In genomic region chr5:124888050-124888506, GRCh38 we compare ENCODE assay signal across 9 cellular contexts.
DNase-seq lines count a peak whose midpoint lies in the region; ATAC-seq, FAIRE-seq and TF ChIP-seq lines count a peak whose summit lies in the region.
"Had no signal": no experiment of that assay in that cellular context is flagged by ENCODE, and none has a peak within 500 bp of the region (broad histone marks: within the 10 kb centered on the region; RNA-seq: fewer than 3 reads in every experiment).

No MANE protein-coding gene starts in this region.

- no peak overlapping the region for H2AFZ ChIP-seq in astrocyte (ENCODE audit: low read depth, low read length)

- no peak overlapping the region for H3K4me3 ChIP-seq in astrocyte (ENCODE audit: insufficient read depth, low read depth, low read length)

- no peaks in the 10 kb centered on the region for H3K27me3 ChIP-seq in astrocyte (ENCODE audit: insufficient read depth, low read length)

- no peak for ATAC-seq in HG02970 (IDR thresholded peaks at IDR 0.05; ENCODE audit: low FRiP score, unreplicated experiment)

- H3K27me3 Mint-ChIP-seq in astrocyte (ENCODE audit: low read depth, unreplicated experiment), result no peaks in the 10 kb centered on the region

- no peaks in the 10 kb centered on the region for H4K20me1 ChIP-seq in astrocyte (ENCODE audit: insufficient read depth, low read length)

- H3K27ac Mint-ChIP-seq in astrocyte (ENCODE audit: unreplicated experiment), result peak overlapping the region; percentile 80

- DNase-seq in DMS 273 (lab: John Stamatoyannopoulos, UW; ENCODE audit: unreplicated experiment) (peak; percentile 73), NCI-H146 (lab: John Stamatoyannopoulos, UW) (peak; percentile 86), astrocyte (ENCODE audit: low read depth) (no peak), midbrain (lab: John Stamatoyannopoulos, UW) (peak; percentile 33), A172 (ENCODE audit: low spot score) (no peak), NCI-H2029 (lab: John Stamatoyannopoulos, UW) (no peak)
- DNase-seq in activated CD4-positive, CD25-positive, alpha-beta regulatory T cell treated with anti-CD3 and anti-CD28 coated beads, Interleukin-2, amount 50 U/mL, for 72 hours, result no peak
- DNase-seq: activated CD8-positive, alpha-beta memory T cell treated with anti-CD3 and anti-CD28 coated beads for 24 hours had no signal

- no peaks in the 10 kb centered on the region for H3K36me3 ChIP-seq in astrocyte (ENCODE audit: insufficient read depth, low read length)

- FAIRE-seq in astrocyte (lab: Jason Lieb, UNC), result no peak

- H3K79me2 ChIP-seq in astrocyte (ENCODE audit: insufficient read depth, low read length), result no peaks in the 10 kb centered on the region

- no peak for TF ChIP-seq CTCF in astrocyte (IDR thresholded peaks at IDR 0.05; ENCODE audit: insufficient read depth, low read depth, low read length)

- H3K4me1 Mint-ChIP-seq in astrocyte (ENCODE audit: low read depth, unreplicated experiment), result peaks cover 24% of the 10 kb centered on the region

- H3K36me3 Mint-ChIP-seq in astrocyte (ENCODE audit: low read depth, unreplicated experiment), result no peaks in the 10 kb centered on the region

- no peak overlapping the region for H3K27ac ChIP-seq in astrocyte (ENCODE audit: low read depth, low read length)

- no peaks in the 10 kb centered on the region for H3K4me1 ChIP-seq in astrocyte (ENCODE audit: insufficient read depth, low read length)

- H3K4me2 ChIP-seq in astrocyte (ENCODE audit: low read length), result peak overlapping the region; percentile 43

- H3K9me3 ChIP-seq in astrocyte (ENCODE audit: insufficient read depth, low read depth, low read length), result no peaks in the 10 kb centered on the region

- H3K4me3 Mint-ChIP-seq in astrocyte (ENCODE audit: unreplicated experiment), result no peak overlapping the region

- H3K9me3 Mint-ChIP-seq in astrocyte (ENCODE audit: unreplicated experiment), result peaks cover 2% of the 10 kb centered on the region

- no peak overlapping the region for H3K9ac ChIP-seq in astrocyte (ENCODE audit: low read length)

Comparison
In these comparisons a context has a peak if more than half of its experiments do, and no peak if none do; other contexts are left out.
1. DNase-seq: peak in DMS 273 (single experiment), NCI-H146 (single experiment) and midbrain (single experiment); none in astrocyte (single experiment), A172 (single experiment), activated CD4-positive, CD25-positive, alpha-beta regulatory T cell treated with anti-CD3 and anti-CD28 coated beads, Interleukin-2, amount 50 U/mL, for 72 hours (single experiment) and NCI-H2029 (single experiment).